Comparison of ENCODE assay signal across 28 cellular contexts in genomic region chr14:99586761-99587462, GRCh38. TPM values are rescaled to one million over a fixed set of nuclear protein-coding genes. Genes with fewer than 3 reads are reported as not detected.
A peak's percentile ranks its signal among the peaks of the same experiment; 100 is the strongest.
DNase-seq lines count a peak whose midpoint lies in the region; ATAC-seq and TF ChIP-seq lines count a peak whose summit lies in the region.
"Had no signal": no experiment of that assay in that cellular context is flagged by ENCODE, and none has a peak within 500 bp of the region (broad histone marks: within the 10 kb centered on the region; RNA-seq: fewer than 3 reads in every experiment).

No MANE protein-coding gene starts in this region.

- TF ChIP-seq CTCF in HFFc6 (IDR thresholded peaks at IDR 0.05): no peak

- no peak overlapping the region for H3K9ac ChIP-seq in trophoblast cell (ENCODE audit: low read length)

- H3K4me3 ChIP-seq in trophoblast cell (ENCODE audit: low read depth, low read length): no peak overlapping the region
- H3K4me3 ChIP-seq: cardiac muscle cell, thoracic aorta had no signal

- H3K79me2 ChIP-seq in trophoblast cell (ENCODE audit: control insufficient read depth, insufficient read depth, low read length, poor library complexity): peaks cover 14% of the 10 kb centered on the region

- peak overlapping the region; percentile 72 for H3K27ac Mint-ChIP-seq in HFFc6
- H3K27ac Mint-ChIP-seq: activated CD8-positive, alpha-beta T cell treated with anti-CD3 and anti-CD28 coated beads, Interleukin-2, amount 10 ng/mL, durations not matched to agents 7 days and 5 days; activated naive CD4-positive, alpha-beta T cell treated with anti-CD3 and anti-CD28 coated beads for 36 hours; activated T-cell treated with anti-CD3 and anti-CD28 coated beads, Interleukin-2, amount 50 U/mL, for 24 hours; dendritic cell treated with granulocyte-macrophage colony-stimulating factor and Interleukin-4, amounts not matched to agents 40 ng/mL and 50 ng/mL, for 4 days; nephron progenitor cell had no signal

- H3K36me3 ChIP-seq in trophoblast cell (ENCODE audit: control insufficient read depth in 1 of 2, insufficient read depth in 2 of 2, low read length in 2 of 2): no peaks in the 10 kb centered on the region
- H3K36me3 ChIP-seq: cardiac muscle cell, thoracic aorta had no signal

- H3K36me3 Mint-ChIP-seq in HFFc6 (ENCODE audit: low read depth): no peaks in the 10 kb centered on the region; the same call in 1 of the 2 replicates

- no peak overlapping the region for H2BK12ac ChIP-seq in trophoblast cell (ENCODE audit: low read length)

- no peak overlapping the region for H2AFZ ChIP-seq in trophoblast cell (ENCODE audit: insufficient read depth, low read length, poor library complexity)

- H3K4ac ChIP-seq in trophoblast cell (ENCODE audit: low read depth, low read length): peak overlapping the region; percentile 57

- no peak overlapping the region for H3K23ac ChIP-seq in trophoblast cell (ENCODE audit: low read length)

- peak overlapping the region; percentile 18 for H3K18ac ChIP-seq in trophoblast cell (ENCODE audit: low read length)

- H3K79me1 ChIP-seq in trophoblast cell (ENCODE audit: low read length): peaks cover 9% of the 10 kb centered on the region

- no peak overlapping the region for H2BK120ac ChIP-seq in trophoblast cell (ENCODE audit: insufficient read depth, low read length, poor library complexity)

- no peaks in the 10 kb centered on the region; the same call in 1 of the 2 replicates for H3K27me3 Mint-ChIP-seq in HFFc6 (ENCODE audit: insufficient read depth)
- H3K27me3 Mint-ChIP-seq: activated T-cell treated with anti-CD3 and anti-CD28 coated beads, Interleukin-2, amount 50 U/mL, for 24 hours; dendritic cell treated with granulocyte-macrophage colony-stimulating factor and Interleukin-4, amounts not matched to agents 40 ng/mL and 50 ng/mL, for 4 days had no signal

- peaks cover 64% of the 10 kb centered on the region for H3K4me1 Mint-ChIP-seq in HFFc6 (ENCODE audit: low read depth)

- H2AK5ac ChIP-seq in trophoblast cell (ENCODE audit: low read length): peak overlapping the region; percentile 22

- no peaks in the 10 kb centered on the region for H3K27me3 ChIP-seq in trophoblast cell (ENCODE audit: insufficient read depth, low read length)
- H3K27me3 ChIP-seq: cardiac muscle cell had no signal

- peak; percentile 14 for ATAC-seq in esophagus mucosa
- ATAC-seq in HG02840 (IDR thresholded peaks at IDR 0.05; ENCODE audit: low FRiP score, unreplicated experiment): no peak
- ATAC-seq: activated CD8-positive, alpha-beta T cell treated with anti-CD3 and anti-CD28 coated beads, Interleukin-2, amount 10 ng/mL, durations not matched to agents 7 days and 5 days; stimulated activated effector memory CD8-positive, alpha-beta T cell treated with anti-CD3 and anti-CD28 coated beads, Interleukin-12 subunit alpha, Interleukin-12 subunit beta, amount 100 ng/mL, for 72 hours had no signal

- H4K8ac ChIP-seq in trophoblast cell (ENCODE audit: low read depth, low read length): no peak overlapping the region

- peak overlapping the region; percentile 9 for H3K14ac ChIP-seq in trophoblast cell (ENCODE audit: low read length)

- H3K4me1 ChIP-seq in trophoblast cell (ENCODE audit: control insufficient read depth in 1 of 2, insufficient read depth in 2 of 2, low read length in 2 of 2): peaks cover 33 to 39% of the 10 kb centered on the region in 2 experiments

- H3K4me2 ChIP-seq in trophoblast cell (ENCODE audit: low read length): no peak overlapping the region

- peak overlapping the region; percentile 47; the same call in 1 of the 2 replicates for H3K4me3 Mint-ChIP-seq in HFFc6
- H3K4me3 Mint-ChIP-seq: activated CD8-positive, alpha-beta T cell treated with anti-CD3 and anti-CD28 coated beads, Interleukin-2, amount 10 ng/mL, durations not matched to agents 7 days and 5 days; activated naive CD4-positive, alpha-beta T cell treated with anti-CD3 and anti-CD28 coated beads for 36 hours; activated T-cell treated with anti-CD3 and anti-CD28 coated beads, Interleukin-2, amount 50 U/mL, for 24 hours; dendritic cell treated with granulocyte-macrophage colony-stimulating factor and Interleukin-4, amounts not matched to agents 40 ng/mL and 50 ng/mL, for 4 days; nephron progenitor cell; stimulated activated effector memory CD8-positive, alpha-beta T cell treated with anti-CD3 and anti-CD28 coated beads, Interleukin-12 subunit alpha, Interleukin-12 subunit beta, amount 100 ng/mL, for 72 hours had no signal

- H4K91ac ChIP-seq in trophoblast cell (ENCODE audit: low read depth, low read length): peak overlapping the region; percentile 33

- no peak overlapping the region for H4K12ac ChIP-seq in trophoblast cell (ENCODE audit: low read depth, low read length)

- DNase-seq in A172 (ENCODE audit: low spot score) (peak; percentile 72), HFFc6 (no peak), trophoblast cell (no peak), NCI-H2081 treated with DMSO at 0.1 percent for 48 hours (lab: John Stamatoyannopoulos, UW) (no peak), GDM1 (lab: John Stamatoyannopoulos, UW) (no peak)
- DNase-seq in activated naive CD4-positive, alpha-beta T cell (lab: John Stamatoyannopoulos, UW): no peak
- DNase-seq: activated CD4-positive, CD25-positive, alpha-beta regulatory T cell treated with anti-CD3 and anti-CD28 coated beads, Interleukin-2, amount 50 U/mL, for 72 hours; activated CD8-positive, alpha-beta T cell treated with anti-CD3 and anti-CD28 coated beads, Interleukin-2, amount 10 ng/mL, durations not matched to agents 7 days and 5 days; activated naive CD4-positive, alpha-beta T cell treated with anti-CD3 and anti-CD28 coated beads for 36 hours; activated T-cell treated with anti-CD3 and anti-CD28 coated beads, Interleukin-2, amount 50 U/mL, for 24 hours; anterior cingulate cortex; Calu3; head of caudate nucleus; left colon; MM.1S; NCI-H2171 treated with DMSO at 0.1 percent for 48 hours; NCI-H526; nephron progenitor cell; posterior cingulate gyrus; RPMI8226; stimulated activated CD4-positive, alpha-beta T cell treated with anti-CD3 and anti-CD28 coated beads, Interleukin-1b, Interleukin-23, amount 100 ng/mL, for 48 hours had no signal

- H3K9me3 ChIP-seq in trophoblast cell (ENCODE audit: insufficient read depth, low read depth, low read length): peaks cover 2% of the 10 kb centered on the region
- H3K9me3 ChIP-seq: thoracic aorta had no signal

- H3K27ac ChIP-seq in trophoblast cell (ENCODE audit: low read depth, low read length): no peak overlapping the region
- H3K27ac ChIP-seq: C4-2B, cardiac muscle cell, thoracic aorta had no signal

- H2BK5ac ChIP-seq in trophoblast cell (ENCODE audit: low read depth, low read length, poor library complexity): no peak overlapping the region

- H3K9me3 Mint-ChIP-seq in HFFc6: no peaks in the 10 kb centered on the region
- H3K9me3 Mint-ChIP-seq: activated naive CD4-positive, alpha-beta T cell treated with anti-CD3 and anti-CD28 coated beads for 36 hours; activated T-cell treated with anti-CD3 and anti-CD28 coated beads, Interleukin-2, amount 50 U/mL, for 24 hours; dendritic cell treated with granulocyte-macrophage colony-stimulating factor and Interleukin-4, amounts not matched to agents 40 ng/mL and 50 ng/mL, for 4 days; nephron progenitor cell; stimulated activated effector memory CD8-positive, alpha-beta T cell treated with anti-CD3 and anti-CD28 coated beads, Interleukin-12 subunit alpha, Interleukin-12 subunit beta, amount 100 ng/mL, for 72 hours had no signal

- WGBS in trophoblast cell (ENCODE audit: extremely low coverage, insufficient coverage, insufficient read length): no CpG with 5 or more reads among the region's 13 CpGs

RNA-seq across cellular contexts. Expression of gene CCDC85C, which starts 17.1 kb away (rescaled TPM):
- 49.6 and 84.9 TPM in 2 replicates for total RNA-seq in A172 (2014; rRNA removed; shearing (Covaris generic))
- 10 to 100 TPM; 31.3 to 41.4 (median 34.3) TPM for total RNA-seq in HFFc6 (2021; fragmentation: NEBNext Ultra II Directional; extraction: Animal tissue kit (Norgen Biotek cat#: 25700))
- total RNA-seq in esophagus mucosa: 50.2 TPM
- 17.0 and 18.1 TPM in 2 replicates for polyA plus RNA-seq in trophoblast cell (2013)

RNA-seq across cellular contexts. Expression of gene HHIPL1, which starts 58.0 kb away (rescaled TPM):
- not detected in 2 replicates for total RNA-seq in A172 (2014; rRNA removed; shearing (Covaris generic))
- total RNA-seq in HFFc6 (2021; fragmentation: NEBNext Ultra II Directional; extraction: Animal tissue kit (Norgen Biotek cat#: 25700)): 1 to 10 TPM in 5 of 6 experiments, under 1 TPM in 1; 0.99 to 2.8 (median 1.3) TPM
- 0.28 TPM for total RNA-seq in esophagus mucosa
- 1.3 and 1.5 TPM in 2 replicates for polyA plus RNA-seq in trophoblast cell (2013)
- total RNA-seq: activated CD8-positive, alpha-beta T cell treated with anti-CD3 and anti-CD28 coated beads, Interleukin-2, amount 10 ng/mL, durations not matched to agents 7 days and 5 days; Calu3 had no signal
